8 cellular contexts compared by ENCODE assay signal in the genomic region with DNA sequence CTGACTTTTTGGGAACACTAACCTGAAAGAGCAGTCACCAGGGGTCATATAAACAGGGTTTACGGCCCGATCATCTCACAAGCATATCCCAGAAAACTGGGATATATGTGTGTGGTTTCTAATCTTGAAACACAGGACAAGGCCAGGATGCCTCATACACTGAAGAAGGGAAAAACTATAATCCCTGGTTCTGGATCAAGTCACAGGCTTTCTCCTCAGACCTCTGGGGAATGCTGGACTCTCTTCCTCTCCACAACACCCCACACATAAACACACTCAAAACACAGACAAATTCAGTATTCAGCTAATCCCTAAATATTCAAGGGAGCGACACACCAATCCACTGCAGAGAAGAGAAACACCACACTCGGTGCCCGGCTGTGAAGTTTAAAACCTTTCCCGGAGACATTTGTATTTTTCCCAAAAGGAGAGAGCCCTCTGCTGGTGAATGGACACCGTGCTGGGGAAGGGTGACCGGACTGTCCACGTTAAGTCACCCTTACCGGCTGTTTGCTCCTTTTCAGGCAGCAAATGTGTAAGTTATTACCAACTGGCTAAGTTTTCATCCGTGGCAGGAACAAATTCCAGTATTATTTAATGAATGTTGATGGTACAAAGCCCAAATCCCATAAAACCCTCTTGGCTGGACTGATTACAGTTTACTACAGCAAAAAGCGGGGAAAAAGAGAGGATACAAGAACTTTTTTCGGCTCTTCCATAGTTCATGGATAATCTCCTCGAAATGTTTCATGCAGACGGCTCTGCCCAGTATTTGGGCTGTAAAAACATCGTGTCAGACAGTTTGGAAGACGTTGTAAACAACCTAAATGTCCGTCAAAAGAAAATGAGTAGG.
DNase-seq lines count a peak whose midpoint lies in the region; ATAC-seq and TF ChIP-seq lines count a peak whose summit lies in the region.

No MANE protein-coding gene starts in this region.

- H3K4me1 Mint-ChIP-seq in natural killer cell treated with Interleukin-12 subunit alpha and Interleukin-12 subunit beta and Interleukin-15 and Interleukin-18, amount 100 ng/mL, for 72 hours (ENCODE audit: low read depth in 2 of 2): no peaks in the 10 kb centered on the region

- H3K27me3 Mint-ChIP-seq in natural killer cell treated with Interleukin-12 subunit alpha and Interleukin-12 subunit beta and Interleukin-15 and Interleukin-18, amount 100 ng/mL, for 72 hours: peaks cover 0 to under 1% of the 10 kb centered on the region in 2 donors

- H2AFZ ChIP-seq in PC-9: peak overlapping the region; percentile 59

- no peaks in the 10 kb centered on the region for H3K36me3 Mint-ChIP-seq in natural killer cell treated with Interleukin-12 subunit alpha and Interleukin-12 subunit beta and Interleukin-15 and Interleukin-18, amount 100 ng/mL, for 72 hours

- no peak overlapping the region for H3K27ac ChIP-seq in PC-9
- peak overlapping the region in 2 of 3 donors; percentile 19 to 35 for H3K27ac ChIP-seq in right lobe of liver
- peak overlapping the region; percentile 7 to 11 for H3K27ac ChIP-seq in tibial artery

- no peaks in the 10 kb centered on the region for H3K9me2 ChIP-seq in PC-9 (ENCODE audit: insufficient read depth)

- DNase-seq in D341Med (ENCODE audit: low spot score) (peak; percentile 77), HFF-Myc (ENCODE audit: extremely low read depth, low read depth) (peak; percentile 38), PC-9 (peak; percentile 42 to 62), dedifferentiated amniotic fluid mesenchymal stem cell (ENCODE audit: extremely low spot score) (peak; percentile 81), right lobe of liver (peak; percentile 63 to 80 (median 64)), tibial artery (peak; percentile 71 to 84)
- DNase-seq in activated CD4-positive, CD25-positive, alpha-beta regulatory T cell treated with anti-CD3 and anti-CD28 coated beads, Interleukin-2, amount 50 U/mL, for 72 hours: no peak
- DNase-seq in natural killer cell treated with Interleukin-12 subunit alpha and Interleukin-12 subunit beta and Interleukin-15 and Interleukin-18, amount 100 ng/mL, for 72 hours (ENCODE audit: low spot score): no peak

- no TSS peak for BruUV-seq in PC-9 (replicated peaks; lab: Mats Ljungman, UMichigan)

- H3K79me2 ChIP-seq in PC-9 (ENCODE audit: low read depth): no peaks in the 10 kb centered on the region

- H3K36me3 ChIP-seq in PC-9 (ENCODE audit: low read depth) (no peaks in the 10 kb centered on the region), right lobe of liver (no peaks in the 10 kb centered on the region), tibial artery (no peaks in the 10 kb centered on the region)

- H3K27ac Mint-ChIP-seq in natural killer cell treated with Interleukin-12 subunit alpha and Interleukin-12 subunit beta and Interleukin-15 and Interleukin-18, amount 100 ng/mL, for 72 hours: no peak overlapping the region

- TF ChIP-seq POLR2A in right lobe of liver (IDR thresholded peaks at IDR 0.05): no peak

- H3K4me1 ChIP-seq in PC-9 (replicated peaks; ENCODE audit: insufficient read depth) (no peaks in the 10 kb centered on the region), right lobe of liver (peaks cover 0 to 31% (median 10%) of the 10 kb centered on the region in 4 donors), tibial artery (peaks cover 0 to 10% (median 5%) of the 10 kb centered on the region in 4 donors)

- H3K27me3 ChIP-seq in PC-9 (ENCODE audit: insufficient read depth, low read depth): no peaks in the 10 kb centered on the region
- H3K27me3 ChIP-seq in right lobe of liver: no peaks in the 10 kb centered on the region
- no peaks in the 10 kb centered on the region for H3K27me3 ChIP-seq in tibial artery

- CTCF ChIA-PET in PC-9 (lab: Charles Lee): no interaction called here

- no peaks in the 10 kb centered on the region for H4K20me1 ChIP-seq in PC-9 (ENCODE audit: insufficient read depth)

- H3K4me3 ChIP-seq in HFF-Myc (replicated peaks; ENCODE audit: low read depth, low read length) (no peak overlapping the region), PC-9 (no peak overlapping the region), right lobe of liver (no peak overlapping the region), tibial artery (no peak overlapping the region)

- no peak overlapping the region for H3K4me3 Mint-ChIP-seq in natural killer cell treated with Interleukin-12 subunit alpha and Interleukin-12 subunit beta and Interleukin-15 and Interleukin-18, amount 100 ng/mL, for 72 hours

- peak overlapping the region; percentile 54; the same call in 1 of the 2 replicates for H3K4me2 ChIP-seq in PC-9

- WGBS in right lobe of liver (ENCODE audit: insufficient coverage, low coverage, low lambda C conversion rate, missing lambda C conversion rate): 33% methylated on average over 16 of the region's 18 CpGs

- ATAC-seq in right lobe of liver: peak; percentile 89 to 95 (median 93)
- ATAC-seq in natural killer cell treated with Interleukin-12 subunit alpha and Interleukin-12 subunit beta and Interleukin-15 and Interleukin-18, amount 100 ng/mL, for 72 hours: no peak

- H3F3A ChIP-seq in PC-9 (ENCODE audit: insufficient read depth, low read depth): peaks cover 9% of the 10 kb centered on the region; the same call in 1 of the 2 replicates

- intact Hi-C loops in PC-9 (cut with micrococcal nuclease; ENCODE audit: unreplicated experiment): loop anchor here (1.0 to 5.0 kb wide), 3 partner anchors 71 to 677 kb away; no protein-coding TSS in a partner anchor
- intact Hi-C loops in right lobe of liver (cut with DNase I): no loop called here
- intact Hi-C loops in tibial artery (cut with DNase I; ENCODE audit: low total_unique reads): loop anchor here (5.0 kb wide), 1 partner anchor 676 kb away; no protein-coding TSS in a partner anchor

- POLR2A ChIA-PET in PC-9 (lab: Charles Lee; ENCODE audit: unreplicated experiment): no interaction called here

- no peaks in the 10 kb centered on the region for H3K9me3 Mint-ChIP-seq in natural killer cell treated with Interleukin-12 subunit alpha and Interleukin-12 subunit beta and Interleukin-15 and Interleukin-18, amount 100 ng/mL, for 72 hours

- H3K9me3 ChIP-seq in PC-9 (ENCODE audit: insufficient read depth, low read depth) (no peaks in the 10 kb centered on the region), right lobe of liver (no peaks in the 10 kb centered on the region), tibial artery (no peaks in the 10 kb centered on the region)

- peak; percentile 92 for TF ChIP-seq CTCF in HFF-Myc (IDR thresholded peaks at IDR 0.05; ENCODE audit: low read depth, low read length, missing control alignments)
- TF ChIP-seq CTCF in PC-9 (conservative IDR thresholded peaks at IDR 0.05): peak; percentile 83
- TF ChIP-seq CTCF in right lobe of liver (IDR thresholded peaks at IDR 0.05): peak; percentile 77 to 92 (median 90)
- peak; percentile 78 to 84 for TF ChIP-seq CTCF in tibial artery (IDR thresholded peaks at IDR 0.05)

Comparison
In these comparisons a context has a peak if more than half of its experiments do, and no peak if none do; other contexts are left out.
1. DNase-seq: peak in D341Med (single experiment), HFF-Myc (single experiment), PC-9 (2 of 2), dedifferentiated amniotic fluid mesenchymal stem cell (single experiment), right lobe of liver (3 of 3) and tibial artery (2 of 2); none in activated CD4-positive, CD25-positive, alpha-beta regulatory T cell treated with anti-CD3 and anti-CD28 coated beads, Interleukin-2, amount 50 U/mL, for 72 hours (single experiment) and natural killer cell treated with Interleukin-12 subunit alpha and Interleukin-12 subunit beta and Interleukin-15 and Interleukin-18, amount 100 ng/mL, for 72 hours (single experiment).
2. ATAC-seq: peak in right lobe of liver (4 of 4); none in natural killer cell treated with Interleukin-12 subunit alpha and Interleukin-12 subunit beta and Interleukin-15 and Interleukin-18, amount 100 ng/mL, for 72 hours (0 of 2).
3. intact Hi-C loops: an anchor here in PC-9 (1.0 to 5.0 kb wide) and tibial artery (5.0 kb wide); none called in right lobe of liver.
4. Peak in every context shown above with its lines, with median percentiles within 50 percentile points of each other: CTCF ChIP-seq.